ENCODE assay signal across 8 cellular contexts in the genomic region with DNA sequence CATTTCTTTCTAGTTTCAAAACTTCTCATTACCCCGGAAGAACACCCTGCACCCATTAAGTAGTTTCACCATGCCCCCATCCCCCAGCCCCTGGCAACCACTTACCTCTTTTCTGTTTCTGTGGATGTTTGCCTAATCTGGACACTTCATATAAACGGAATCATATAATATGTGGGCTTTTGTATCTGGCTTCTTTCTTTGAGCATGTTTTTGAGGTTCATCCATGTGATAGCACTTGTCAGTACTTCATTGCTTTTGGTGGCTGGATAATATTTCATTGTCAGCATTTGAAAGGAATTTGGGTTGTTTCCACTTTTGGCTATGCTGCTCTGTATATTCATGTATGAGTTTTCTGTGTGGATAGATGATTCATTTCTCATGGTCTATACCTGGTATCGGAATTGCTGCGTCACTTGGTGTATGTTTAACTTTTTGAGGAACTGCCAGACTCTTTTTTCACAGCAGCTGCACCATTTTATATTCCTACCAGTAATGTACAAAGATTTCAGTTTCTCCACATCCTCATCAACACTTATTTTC. TPM values are rescaled to one million over a fixed set of nuclear protein-coding genes. Genes with fewer than 3 reads are reported as not detected.
DNase-seq lines count a peak whose midpoint lies in the region; ATAC-seq and TF ChIP-seq lines count a peak whose summit lies in the region.

No MANE protein-coding gene starts in this region.

- peaks cover 21% of the 10 kb centered on the region for H3K4me1 Mint-ChIP-seq in CD14-positive monocyte
- peaks cover 24% of the 10 kb centered on the region for H3K4me1 Mint-ChIP-seq in type B pancreatic cell (ENCODE audit: unreplicated experiment)
- H3K4me1 Mint-ChIP-seq in osteocyte (ENCODE audit: unreplicated experiment) = peaks cover 18% of the 10 kb centered on the region

- TF ChIP-seq CTCF in CD14-positive monocyte (IDR thresholded peaks at IDR 0.05) (no peak), body of pancreas (IDR thresholded peaks at IDR 0.05) (no peak), type B pancreatic cell (conservative IDR thresholded peaks at IDR 0.05) (no peak), osteocyte (IDR thresholded peaks at IDR 0.05) (no peak)

- H3K27ac ChIP-seq in body of pancreas = peak overlapping the region in 3 of 4 donors; percentile 11 to 37 (median 33)

- H3K9me3 Mint-ChIP-seq in CD14-positive monocyte (no peaks in the 10 kb centered on the region), type B pancreatic cell (no peaks in the 10 kb centered on the region), osteocyte (ENCODE audit: unreplicated experiment) (no peaks in the 10 kb centered on the region)

- intact Hi-C loops in CD14-positive monocyte (cut with micrococcal nuclease) (no loop called here), body of pancreas (cut with DNase I) (no loop called here)

- H3K4me1 ChIP-seq in body of pancreas = peaks cover 30% of the 10 kb centered on the region

- ATAC-seq in GM19395 (IDR thresholded peaks at IDR 0.05; ENCODE audit: unreplicated experiment) = peak; percentile 76
- ATAC-seq in HG03558 (IDR thresholded peaks at IDR 0.05; ENCODE audit: extremely low read depth, unreplicated experiment) = peak; percentile 54
- no peak for ATAC-seq in body of pancreas

- H3K27ac Mint-ChIP-seq in CD14-positive monocyte (peak overlapping the region in 4 of 7 donors; percentile 30 to 80 (median 64)), type B pancreatic cell (peak overlapping the region; percentile 7), osteocyte (ENCODE audit: unreplicated experiment) (no peak overlapping the region)

- 26 to 33% methylated on average over 4 of the region's 4 CpGs for WGBS in body of pancreas, 2 donors

- no peaks in the 10 kb centered on the region for H3K27me3 ChIP-seq in body of pancreas

- TF ChIP-seq POLR2A in body of pancreas (IDR thresholded peaks at IDR 0.05) = no peak

- DNase-seq in CD14-positive monocyte (ENCODE audit: low spot score) = peak; percentile 51
- DNase-seq in body of pancreas = peak in 1 of 4 donors; percentile 13
- no peak for DNase-seq in type B pancreatic cell (ENCODE audit: extremely low spot score, unreplicated experiment)
- DNase-seq in NCI-H226 = no peak
- no peak for DNase-seq in osteocyte (ENCODE audit: extremely low spot score, unreplicated experiment)
- DNase-seq in NCI-H510A treated with DMSO at 0.1 percent for 48 hours (lab: John Stamatoyannopoulos, UW) = no peak

- H3K36me3 ChIP-seq in body of pancreas (replicated peaks in 1 of 2; ENCODE audit: insufficient read depth in 1 of 2, low read depth in 2 of 2) = no peaks in the 10 kb centered on the region

- no peaks in the 10 kb centered on the region for H3K9me3 ChIP-seq in body of pancreas

- peaks cover 35 to 45% of the 10 kb centered on the region in 2 donors for H3K36me3 Mint-ChIP-seq in CD14-positive monocyte
- H3K36me3 Mint-ChIP-seq in type B pancreatic cell = peaks cover 32% of the 10 kb centered on the region
- peaks cover 23% of the 10 kb centered on the region for H3K36me3 Mint-ChIP-seq in osteocyte (ENCODE audit: unreplicated experiment)

- H3K4me3 ChIP-seq in body of pancreas = no peak overlapping the region

- H3K4me3 Mint-ChIP-seq in CD14-positive monocyte (no peak overlapping the region), type B pancreatic cell (no peak overlapping the region), osteocyte (ENCODE audit: unreplicated experiment) (no peak overlapping the region)

- H3K27me3 Mint-ChIP-seq in CD14-positive monocyte (ENCODE audit: low read depth in 3 of 3) (peaks cover 0 to 1% (median 0%) of the 10 kb centered on the region in 3 donors), type B pancreatic cell (no peaks in the 10 kb centered on the region), osteocyte (ENCODE audit: unreplicated experiment) (no peaks in the 10 kb centered on the region)

RNA-seq across cellular contexts. Expression of gene SLC5A10, which starts 30.0 kb away (rescaled TPM):
- under 1 TPM; 0.10 to 0.12 TPM for polyA plus RNA-seq in CD14-positive monocyte
- total RNA-seq in body of pancreas (not detected), type B pancreatic cell (ENCODE audit: low replicate concordance) (0.19 TPM in 1 of 2 replicates, not detected in the other), osteocyte (not detected in 2 replicates)
